Comparison of ENCODE assay signal across 8 cellular contexts in genomic region chr14:104932676-104933631, GRCh38. TPM values are rescaled to one million over a fixed set of nuclear protein-coding genes. Genes with fewer than 3 reads are reported as not detected.
DNase-seq lines count a peak whose midpoint lies in the region; ATAC-seq and TF ChIP-seq lines count a peak whose summit lies in the region.

No MANE protein-coding gene starts in this region.

- peak; percentile 70 to 93 (median 84) for TF ChIP-seq CTCF in uterus (IDR thresholded peaks at IDR 0.05)

- no peak overlapping the region for H3K27ac Mint-ChIP-seq in T-helper 1 cell treated with Interleukin-12 subunit alpha and Interleukin-12 subunit beta and Interleukin-4 antibody, amounts not matched to agents 30 μg/mL and 1 μg/mL, for 36 hours

- intact Hi-C loops in right cardiac atrium (cut with DNase I), result no loop called here
- intact Hi-C loops in uterus (cut with DNase I; ENCODE audit: low total_unique reads), result no loop called here

- no peak overlapping the region for H3K27ac ChIP-seq in right cardiac atrium (ENCODE audit: low read length)
- peak overlapping the region; percentile 24 for H3K27ac ChIP-seq in rectal smooth muscle tissue (ENCODE audit: low read depth, low read length)
- peak overlapping the region; percentile 53 to 78 for H3K27ac ChIP-seq in uterus

- H3K27me3 Mint-ChIP-seq in T-helper 1 cell treated with Interleukin-12 subunit alpha and Interleukin-12 subunit beta and Interleukin-4 antibody, amounts not matched to agents 30 μg/mL and 1 μg/mL, for 36 hours (ENCODE audit: low read depth), result peaks cover 17% of the 10 kb centered on the region

- peak in 1 of 2 donors; percentile 40 for TF ChIP-seq POLR2A in uterus (IDR thresholded peaks at IDR 0.05)

- peaks cover 2% of the 10 kb centered on the region for H3K4me1 Mint-ChIP-seq in T-helper 1 cell treated with Interleukin-12 subunit alpha and Interleukin-12 subunit beta and Interleukin-4 antibody, amounts not matched to agents 30 μg/mL and 1 μg/mL, for 36 hours (ENCODE audit: low read depth)

- H3K36me3 ChIP-seq in rectal smooth muscle tissue (ENCODE audit: control insufficient read depth, insufficient read depth, low read length) (no peaks in the 10 kb centered on the region), uterus (no peaks in the 10 kb centered on the region)

- no peaks in the 10 kb centered on the region for H3K36me3 Mint-ChIP-seq in T-helper 1 cell treated with Interleukin-12 subunit alpha and Interleukin-12 subunit beta and Interleukin-4 antibody, amounts not matched to agents 30 μg/mL and 1 μg/mL, for 36 hours (ENCODE audit: low read depth)

- H3K4me3 ChIP-seq in right cardiac atrium (ENCODE audit: low read length) (peak overlapping the region; percentile 63), rectal smooth muscle tissue (ENCODE audit: low read length) (peak overlapping the region; percentile 55), uterus (peak overlapping the region; percentile 40 to 57)

- no peak overlapping the region for H3K9ac ChIP-seq in rectal smooth muscle tissue (ENCODE audit: low read length)

- H3K9me3 Mint-ChIP-seq in T-helper 1 cell treated with Interleukin-12 subunit alpha and Interleukin-12 subunit beta and Interleukin-4 antibody, amounts not matched to agents 30 μg/mL and 1 μg/mL, for 36 hours, result no peaks in the 10 kb centered on the region

- DNase-seq in AG08395 (ENCODE audit: low spot score), result peak; percentile 94
- peak; percentile 73 for DNase-seq in GM19240 (ENCODE audit: insufficient read length, low spot score)
- peak; percentile 82 for DNase-seq in NAMALWA (ENCODE audit: low spot score)
- DNase-seq in amniotic epithelial cell (ENCODE audit: low read depth), result peak; percentile 47
- DNase-seq in right cardiac atrium, result peak; percentile 91 to 97 (median 96)
- peak; percentile 88 to 93 for DNase-seq in uterus

- peak overlapping the region; percentile 57 for H3K4me3 Mint-ChIP-seq in T-helper 1 cell treated with Interleukin-12 subunit alpha and Interleukin-12 subunit beta and Interleukin-4 antibody, amounts not matched to agents 30 μg/mL and 1 μg/mL, for 36 hours

- H3K9me3 ChIP-seq in right cardiac atrium (ENCODE audit: control insufficient read depth, low read length) (no peaks in the 10 kb centered on the region), uterus (no peaks in the 10 kb centered on the region)

- peak; percentile 92 for ATAC-seq in right cardiac atrium

- H3K4me1 ChIP-seq in right cardiac atrium (ENCODE audit: control insufficient read depth, insufficient read depth, low read length), result no peaks in the 10 kb centered on the region
- H3K4me1 ChIP-seq in rectal smooth muscle tissue (ENCODE audit: control insufficient read depth, insufficient read depth, low read length), result no peaks in the 10 kb centered on the region
- H3K4me1 ChIP-seq in uterus, result no peaks in the 10 kb centered on the region

- H3K27me3 ChIP-seq in right cardiac atrium (ENCODE audit: control insufficient read depth, insufficient read depth), result no peaks in the 10 kb centered on the region
- peaks cover 4% of the 10 kb centered on the region for H3K27me3 ChIP-seq in rectal smooth muscle tissue (ENCODE audit: control insufficient read depth, insufficient read depth, low read length)
- no peaks in the 10 kb centered on the region for H3K27me3 ChIP-seq in uterus

- WGBS in right cardiac atrium, result 7% methylated on average over 100 of the region's 100 CpGs

RNA-seq across cellular contexts. Expression of gene PLD4, which starts 8.3 kb away (rescaled TPM):
- total RNA-seq in right cardiac atrium (under 1 TPM; 0.06 to 0.88 (median 0.20) TPM), uterus (10 to 100 TPM in 1 of 4 donors, 1 to 10 TPM in 1, not detected in 2; 1.3 to 10.9 TPM)
- 0.05 TPM for polyA plus RNA-seq in right cardiac atrium

RNA-seq across cellular contexts. Expression of gene AHNAK2, which starts 45.2 kb away (rescaled TPM):
- total RNA-seq in right cardiac atrium, result 1 to 10 TPM; 2.5 to 5.7 (median 3.3) TPM
- polyA plus RNA-seq in right cardiac atrium, result 2.0 TPM
- 100 to 1,000 TPM in 1 of 4 donors, 10 to 100 TPM in 3; 44.9 to 175 (median 71.7) TPM for total RNA-seq in uterus

RNA-seq across cellular contexts. Expression of gene CLBA1, which starts 52.6 kb away (rescaled TPM):
- 1 to 10 TPM; 1.8 to 4.2 (median 3.1) TPM for total RNA-seq in right cardiac atrium
- 2.4 TPM for polyA plus RNA-seq in right cardiac atrium
- total RNA-seq in uterus, result 10 to 100 TPM in 2 of 4 donors, 1 to 10 TPM in 1, not detected in 1; 1.3 to 11.1 (median 10.1) TPM

Comparison
In these comparisons a context has a peak if more than half of its experiments do, and no peak if none do; other contexts are left out.
1. RNA of gene AHNAK2, which starts 45.2 kb away (total RNA-seq): 44.9 to 175 TPM in uterus; 2.5 to 5.7 TPM in right cardiac atrium; every median in the first group is over 4 times any median in the second.
2. Peak in every context shown above with its lines, with median percentiles within 50 percentile points of each other: DNase-seq and H3K4me3 ChIP-seq.